Comparison of ENCODE assay signal across 11 cellular contexts in genomic region chr20:57264151-57264792, GRCh38. TPM values are rescaled to one million over a fixed set of nuclear protein-coding genes. Genes with fewer than 3 reads are reported as not detected.
DNase-seq lines count a peak whose midpoint lies in the region; ATAC-seq, FAIRE-seq and TF ChIP-seq lines count a peak whose summit lies in the region.
"Had no signal": no experiment of that assay in that cellular context is flagged by ENCODE, and none has a peak within 500 bp of the region (broad histone marks: within the 10 kb centered on the region; RNA-seq: fewer than 3 reads in every experiment).

No MANE protein-coding gene starts in this region.

- H4K5ac ChIP-seq in IMR-90 (ENCODE audit: low read depth, low read length) = no peak overlapping the region

- no peak overlapping the region for H2AFZ ChIP-seq in IMR-90 (replicated peaks; ENCODE audit: low read length, poor library complexity)
- H2AFZ ChIP-seq in endothelial cell of umbilical vein (ENCODE audit: low read depth, low read length) = no peak overlapping the region

- H2BK20ac ChIP-seq in IMR-90 (ENCODE audit: low read depth, low read length) = no peak overlapping the region

- H3K18ac ChIP-seq in IMR-90 (ENCODE audit: low read depth, low read length) = no peak overlapping the region

- H4K8ac ChIP-seq in IMR-90 (ENCODE audit: low read depth in 2 of 2, low read length in 2 of 2) = no peak overlapping the region

- no TSS peak for BruUV-seq in IMR-90 (replicated peaks; lab: Mats Ljungman, UMichigan)
- BruUV-seq in endothelial cell of umbilical vein (replicated peaks; lab: Mats Ljungman, UMichigan) = no TSS peak

- no peak overlapping the region for H2BK120ac ChIP-seq in IMR-90 (ENCODE audit: low read depth, low read length)

- no peak for TF ChIP-seq POLR2A in IMR-90 (IDR thresholded peaks at IDR 0.05; ENCODE audit: low read depth, low read length)
- no peak for TF ChIP-seq POLR2A in endothelial cell of umbilical vein (IDR thresholded peaks at IDR 0.05; ENCODE audit: low read depth, low read length)

- H3K79me1 ChIP-seq in IMR-90 (ENCODE audit: low read depth in 1 of 2, low read length in 2 of 2) = no peaks in the 10 kb centered on the region

- 0% methylated on average over 3 of the region's 48 CpGs; no CpG with 5 or more reads in 1 of the 2 experiments for whole genome bisulfite sequencing in IMR-90 (ENCODE audit: extremely low coverage in 2 of 2, insufficient read length in 1 of 2), 2 experiments
- 1 to 2% methylated on average over 48 of the region's 48 CpGs for WGBS in pancreas, 2 donors

- no peak for DNase-seq in IMR-90
- no peak for DNase-seq in endothelial cell of umbilical vein (ENCODE audit: low read depth, low spot score)
- DNase-seq in pancreas = peak in 5 of 6 donors; percentile 16 to 64 (median 38)
- no peak for DNase-seq in KG1 (lab: John Stamatoyannopoulos, UW)
- DNase-seq in HEK293T (ENCODE audit: extremely low spot score) = no peak
- DNase-seq in HPDE6-E6E7 (ENCODE audit: extremely low spot score) = no peak
- DNase-seq: activated effector memory CD4-positive, alpha-beta T cell treated with anti-CD3 and anti-CD28 coated beads, Interleukin-2, amount 50 U/mL, for 16 hours; NCI-H226; T-helper 17 cell had no signal

- TF ChIP-seq RAD21 in IMR-90 (IDR thresholded peaks at IDR 0.05; ENCODE audit: low read length) = no peak

- H4K91ac ChIP-seq in IMR-90 (ENCODE audit: insufficient read depth, low read depth, low read length) = no peak overlapping the region

- no peak overlapping the region for H3K23ac ChIP-seq in IMR-90 (ENCODE audit: low read depth, low read length)

- H2AK5ac ChIP-seq in IMR-90 (ENCODE audit: low read depth, low read length) = no peak overlapping the region

- H3K56ac ChIP-seq in IMR-90 (ENCODE audit: extremely low read depth, insufficient read depth, low read length) = no peak overlapping the region

- no peak overlapping the region for H3K4ac ChIP-seq in IMR-90 (ENCODE audit: low read depth, low read length)

- H3K4me1 ChIP-seq in DOHH2 (ENCODE audit: control insufficient read depth, low read length) (peaks cover 58% of the 10 kb centered on the region), IMR-90 (ENCODE audit: control insufficient read depth, insufficient read depth, low read length) (no peaks in the 10 kb centered on the region), endothelial cell of umbilical vein (ENCODE audit: control insufficient read depth, extremely low read depth, insufficient read depth, low read length) (no peaks in the 10 kb centered on the region), pancreas (no peaks in the 10 kb centered on the region)

- no peak for TF ChIP-seq CTCF in DOHH2 (IDR thresholded peaks at IDR 0.05; ENCODE audit: low read depth, low read length, poor library complexity, severe bottlenecking)
- no peak for TF ChIP-seq CTCF in IMR-90 (conservative IDR thresholded peaks at IDR 0.05; ENCODE audit: low read depth, low read length)
- TF ChIP-seq CTCF in endothelial cell of umbilical vein (IDR thresholded peaks at IDR 0.05; ENCODE audit: extremely low read depth in 1 of 2, insufficient read depth in 1 of 2, low read depth in 1 of 2, low read length in 2 of 2) = no peak
- no peak for TF ChIP-seq CTCF in pancreas (IDR thresholded peaks at IDR 0.05)

- H3F3A ChIP-seq in DOHH2 (ENCODE audit: control insufficient read depth, insufficient read depth) = peaks cover 18% of the 10 kb centered on the region; the same call in 1 of the 2 replicates

- ATAC-seq in IMR-90 (ENCODE audit: low read depth) (no peak), pancreas (peak; percentile 62 to 84 (median 72)), HG03565 (IDR thresholded peaks at IDR 0.05; ENCODE audit: unreplicated experiment) (no peak)
- ATAC-seq: T-helper 17 cell had no signal

- H2BK5ac ChIP-seq in IMR-90 (ENCODE audit: low read depth, low read length, poor library complexity, severe bottlenecking) = no peak overlapping the region

- in situ Hi-C loops in IMR-90 (cut with MboI; ENCODE audit: low sequenced_read_pairs) = no loop called here

- peak overlapping the region; percentile 94 for H3K27ac ChIP-seq in DOHH2 (ENCODE audit: low read depth, low read length)
- H3K27ac ChIP-seq in IMR-90 (ENCODE audit: insufficient read depth, low read length) = no peak overlapping the region
- H3K27ac ChIP-seq in endothelial cell of umbilical vein (ENCODE audit: insufficient read depth, low read depth, low read length) = no peak overlapping the region
- H3K27ac ChIP-seq in pancreas = no peak overlapping the region

- POLR2A ChIA-PET in IMR-90 (lab: Charles Lee; ENCODE audit: unreplicated experiment) (no interaction called here), endothelial cell of umbilical vein (lab: Charles Lee) (no interaction called here), HEK293T (lab: Yijun Ruan, JAX) (interaction anchor here (1.5 to 1.8 kb wide), 2 partner anchors 11 to 85 kb away, joined by 3 to 8 read pairs; no protein-coding TSS in a partner anchor)

- intact Hi-C loops in IMR-90 (cut with micrococcal nuclease) (no loop called here), endothelial cell of umbilical vein (cut with micrococcal nuclease) (no loop called here), pancreas (cut with DNase I) (no loop called here)

- peak overlapping the region; percentile 96 for H3K4me2 ChIP-seq in DOHH2 (ENCODE audit: low read length)
- no peak overlapping the region for H3K4me2 ChIP-seq in IMR-90 (ENCODE audit: low read depth, low read length)
- H3K4me2 ChIP-seq in endothelial cell of umbilical vein (ENCODE audit: insufficient read depth, low read length) = no peak overlapping the region

- no peaks in the 10 kb centered on the region for H3K9me1 ChIP-seq in IMR-90 (ENCODE audit: insufficient read depth, low read length)
- H3K9me1 ChIP-seq in endothelial cell of umbilical vein (replicated peaks; ENCODE audit: control insufficient read depth, extremely low read depth, insufficient read depth, low read length) = no peaks in the 10 kb centered on the region

- peak overlapping the region; percentile 86 for H3K4me3 ChIP-seq in DOHH2 (ENCODE audit: low read length)
- no peak overlapping the region for H3K4me3 ChIP-seq in IMR-90 (ENCODE audit: insufficient read depth, low read depth, low read length)
- H3K4me3 ChIP-seq in endothelial cell of umbilical vein (replicated peaks in 1 of 3; ENCODE audit: insufficient read depth in 1 of 3, low read depth in 1 of 3, low read length in 3 of 3) = no peak overlapping the region
- peak overlapping the region in 2 of 4 donors; percentile 5 to 31 for H3K4me3 ChIP-seq in pancreas

- CTCF ChIA-PET in IMR-90 (lab: Yijun Ruan, JAX) (no interaction called here), endothelial cell of umbilical vein (lab: Charles Lee) (no interaction called here), HEK293T (lab: Yijun Ruan, JAX) (interaction anchor here (0.6 kb wide), 2 partner anchors 54 to 58 kb away, joined by 3 to 4 read pairs; no protein-coding TSS in a partner anchor)

- FAIRE-seq in endothelial cell of umbilical vein (lab: Jason Lieb, UNC) (no peak), pancreas (lab: Jason Lieb, UNC) (no peak)

- no peak overlapping the region for H3K14ac ChIP-seq in IMR-90 (replicated peaks; ENCODE audit: low read depth, low read length)

- H3K27me3 ChIP-seq in DOHH2 (ENCODE audit: control insufficient read depth, low read length) = no peaks in the 10 kb centered on the region
- H3K27me3 ChIP-seq in IMR-90 (ENCODE audit: control insufficient read depth, insufficient read depth, low read length) = peaks cover 74% of the 10 kb centered on the region
- peaks cover 31 to 40% of the 10 kb centered on the region in 2 experiments for H3K27me3 ChIP-seq in endothelial cell of umbilical vein (ENCODE audit: control insufficient read depth in 2 of 2, insufficient read depth in 2 of 2, low read length in 2 of 2)
- H3K27me3 ChIP-seq in pancreas = peaks cover 0 to 24% (median 1%) of the 10 kb centered on the region in 4 donors

- H2BK15ac ChIP-seq in IMR-90 (ENCODE audit: low read depth, low read length) = no peak overlapping the region

- H3K36me3 ChIP-seq in DOHH2 (ENCODE audit: control insufficient read depth, low read length) (peaks cover 78% of the 10 kb centered on the region), IMR-90 (ENCODE audit: control insufficient read depth, insufficient read depth, low read length) (no peaks in the 10 kb centered on the region), endothelial cell of umbilical vein (ENCODE audit: control insufficient read depth in 2 of 2, extremely low read depth in 1 of 2, insufficient read depth in 2 of 2, low read length in 2 of 2) (no peaks in the 10 kb centered on the region), pancreas (no peaks in the 10 kb centered on the region)

- H3K9me2 ChIP-seq in DOHH2 (replicated peaks; ENCODE audit: control insufficient read depth, low read length) = no peaks in the 10 kb centered on the region

- dilution Hi-C loops in IMR-90 (cut with HindIII; ENCODE audit: low sequenced_read_pairs, unreplicated experiment) = no loop called here
- dilution Hi-C loops in endothelial cell of umbilical vein (cut with MboI; ENCODE audit: extremely low pct_ligation_motif_present, low sequenced_read_pairs) = no loop called here

- H2AK9ac ChIP-seq in IMR-90 (replicated peaks; ENCODE audit: low read depth, low read length, poor library complexity) = peak overlapping the region; percentile 13

- H3K9me3 ChIP-seq in DOHH2 (ENCODE audit: control insufficient read depth, insufficient read depth, low read length) (no peaks in the 10 kb centered on the region), IMR-90 (ENCODE audit: control insufficient read depth, insufficient read depth, low read length) (no peaks in the 10 kb centered on the region), endothelial cell of umbilical vein (replicated peaks; ENCODE audit: control insufficient read depth, insufficient read depth, low read length) (no peaks in the 10 kb centered on the region), pancreas (no peaks in the 10 kb centered on the region)

- H3K9ac ChIP-seq in IMR-90 (ENCODE audit: low read depth, low read length) (no peak overlapping the region), endothelial cell of umbilical vein (replicated peaks; ENCODE audit: extremely low read depth, insufficient read depth, low read length) (no peak overlapping the region)

- H3K79me2 ChIP-seq in DOHH2 (ENCODE audit: control insufficient read depth, low read length) (peaks cover 100% of the 10 kb centered on the region), endothelial cell of umbilical vein (ENCODE audit: control insufficient read depth, insufficient read depth, low read length) (no peaks in the 10 kb centered on the region)

- H4K20me1 ChIP-seq in DOHH2 (ENCODE audit: control insufficient read depth, insufficient read depth, low read depth, low read length) = peaks cover 40% of the 10 kb centered on the region
- no peaks in the 10 kb centered on the region for H4K20me1 ChIP-seq in IMR-90 (ENCODE audit: insufficient read depth, low read length)
- H4K20me1 ChIP-seq in endothelial cell of umbilical vein (replicated peaks; ENCODE audit: control insufficient read depth, extremely low read depth, insufficient read depth, low read length) = no peaks in the 10 kb centered on the region

RNA-seq across cellular contexts. Expression of gene BMP7, which starts 2.2 kb away (rescaled TPM):
- total RNA-seq in IMR-90 (2012; rRNA removed) = not detected in 2 replicates
- not detected in 2 replicates for polyA plus RNA-seq in IMR-90 (2012; rRNA removed)
- polyA plus RNA-seq in IMR-90 (2012; cell fraction: cytosol; rRNA removed) = not detected in 2 replicates
- polyA plus RNA-seq in IMR-90 (2012; cell fraction: nucleus; rRNA removed; ENCODE audit: low replicate concordance) = not detected in 2 replicates
- total RNA-seq in endothelial cell of umbilical vein = not detected in 2 replicates
- polyA plus RNA-seq in endothelial cell of umbilical vein = not detected in 2 replicates
- not detected in 2 replicates for polyA plus RNA-seq in endothelial cell of umbilical vein (2011; cell fraction: cytosol; rRNA removed)
- not detected in 2 replicates for polyA plus RNA-seq in endothelial cell of umbilical vein (2011; cell fraction: nucleus; rRNA removed)
- polyA plus RNA-seq in endothelial cell of umbilical vein (2012) = not detected in 2 replicates
- polyA minus RNA-seq in endothelial cell of umbilical vein = not detected in 2 replicates
- polyA minus RNA-seq in endothelial cell of umbilical vein (2011; cell fraction: cytosol; rRNA and poly(A)+ RNA removed) = not detected
- polyA minus RNA-seq in endothelial cell of umbilical vein (2011; cell fraction: nucleus; rRNA and poly(A)+ RNA removed) = not detected in 2 replicates
- total RNA-seq in pancreas = 1 to 10 TPM in 1 of 6 donors, under 1 TPM in 5; 0.12 to 2.5 (median 0.39) TPM
- polyA plus RNA-seq in pancreas = under 1 TPM in 1 of 2 donors, not detected in 1; 0.33 TPM
- total RNA-seq: T-helper 17 cell had no signal

Comparison
In these comparisons a context has a peak if more than half of its experiments do, and no peak if none do; other contexts are left out.
1. ATAC-seq: peak in pancreas (4 of 4); none in IMR-90 (single experiment) and HG03565 (single experiment).
2. DNase-seq: peak in pancreas (5 of 6); none in IMR-90 (single experiment), endothelial cell of umbilical vein (single experiment), KG1 (single experiment), HEK293T (single experiment) and HPDE6-E6E7 (single experiment).